15 cellular contexts compared by ENCODE assay signal in genomic region chr4:169047967-169048366, GRCh38. TPM values are rescaled to one million over a fixed set of nuclear protein-coding genes. Genes with fewer than 3 reads are reported as not detected.
A peak's percentile ranks its signal among the peaks of the same experiment; 100 is the strongest.
DNase-seq lines count a peak whose midpoint lies in the region; ATAC-seq and TF ChIP-seq lines count a peak whose summit lies in the region.
"Had no signal": no experiment of that assay in that cellular context is flagged by ENCODE, and none has a peak within 500 bp of the region (broad histone marks: within the 10 kb centered on the region; RNA-seq: fewer than 3 reads in every experiment).

No MANE protein-coding gene starts in this region.

- H3K27me3 ChIP-seq in heart right ventricle (no peaks in the 10 kb centered on the region), heart left ventricle (no peaks in the 10 kb centered on the region), neural cell (ENCODE audit: insufficient read depth, low read depth, low read length) (no peaks in the 10 kb centered on the region), skeletal muscle tissue (ENCODE audit: control insufficient read depth in 3 of 3, insufficient read depth in 3 of 3, low read length in 3 of 3) (no peaks in the 10 kb centered on the region)
- H3K27me3 ChIP-seq: BLaER1 treated with 17β-estradiol and CSF1 and Interleukin-3, amounts not matched to agents 10 nM and 100 nM had no signal

- peak overlapping the region in 4 of 5 experiments; percentile 8 to 89 (median 66) for H3K27ac Mint-ChIP-seq in brain
- H3K27ac Mint-ChIP-seq: CD4-positive, CD25-positive, alpha-beta regulatory T cell; HFFc6 had no signal

- H3K9ac ChIP-seq in neural cell (ENCODE audit: low read length) (peak overlapping the region; percentile 6), skeletal muscle tissue (ENCODE audit: low read depth in 1 of 3, low read length in 3 of 3) (no peak overlapping the region)
- H3K9ac ChIP-seq: BLaER1 treated with 17β-estradiol and CSF1 and Interleukin-3, amounts not matched to agents 10 nM and 100 nM had no signal

- no peaks in the 10 kb centered on the region for H3F3A ChIP-seq in neural cell (ENCODE audit: insufficient read depth, low read length, poor library complexity, severe bottlenecking)

- H3K4me3 Mint-ChIP-seq in brain = peak overlapping the region in 1 of 5 experiments; percentile 38
- H3K4me3 Mint-ChIP-seq: CD4-positive, CD25-positive, alpha-beta regulatory T cell; HFFc6 had no signal

- no peaks in the 10 kb centered on the region for H3K79me2 ChIP-seq in neural cell (replicated peaks; ENCODE audit: insufficient read depth, low read length)

- H2AFZ ChIP-seq in neural cell (ENCODE audit: low read depth, low read length) = no peak overlapping the region

- TF ChIP-seq RAD21 in neural cell (conservative IDR thresholded peaks at IDR 0.05) = no peak

- no peak for TF ChIP-seq EP300 in neural cell (conservative IDR thresholded peaks at IDR 0.05; ENCODE audit: poor library complexity, severe bottlenecking)

- H3K27me3 Mint-ChIP-seq in brain = peaks cover 6% of the 10 kb centered on the region
- H3K27me3 Mint-ChIP-seq: CD4-positive, CD25-positive, alpha-beta regulatory T cell had no signal

- peaks cover 78% of the 10 kb centered on the region for H3K4me1 Mint-ChIP-seq in brain
- H3K4me1 Mint-ChIP-seq: CD4-positive, CD25-positive, alpha-beta regulatory T cell had no signal

- no peaks in the 10 kb centered on the region for H3K9me2 ChIP-seq in neural cell (ENCODE audit: insufficient read depth, low read length)

- TF ChIP-seq CTCF in heart right ventricle (IDR thresholded peaks at IDR 0.05) = no peak
- no peak for TF ChIP-seq CTCF in heart left ventricle (IDR thresholded peaks at IDR 0.05)
- TF ChIP-seq CTCF in brain (conservative IDR thresholded peaks at IDR 0.05) = no peak
- TF ChIP-seq CTCF in neural cell (IDR thresholded peaks at IDR 0.05; ENCODE audit: poor library complexity, severe bottlenecking) = no peak

- no peak for TF ChIP-seq POLR2A in heart left ventricle (IDR thresholded peaks at IDR 0.05)

- no peaks in the 10 kb centered on the region for H3K9me3 ChIP-seq in heart right ventricle
- H3K9me3 ChIP-seq in heart left ventricle = no peaks in the 10 kb centered on the region
- no peaks in the 10 kb centered on the region for H3K9me3 ChIP-seq in neural cell (ENCODE audit: low read length)
- H3K9me3 ChIP-seq in skeletal muscle tissue (ENCODE audit: control insufficient read depth in 3 of 3, low read length in 3 of 3) = no peaks in the 10 kb centered on the region
- H3K9me3 ChIP-seq: BLaER1 treated with 17β-estradiol and CSF1 and Interleukin-3, amounts not matched to agents 10 nM and 100 nM had no signal

- DNase-seq in heart right ventricle = no peak
- no peak for DNase-seq in heart left ventricle
- DNase-seq in OCI-M1 (lab: John Stamatoyannopoulos, UW) = no peak
- no peak for DNase-seq in stimulated activated naive CD4-positive, alpha-beta T cell treated with Interleukin-2 at 50 U/mL for 16 hours (lab: John Stamatoyannopoulos, UW)
- DNase-seq: 8988T; CD4-positive, CD25-positive, alpha-beta regulatory T cell; DMS53; GF-D8; HCEC 1CT; HFFc6 had no signal

- 70 to 76% methylated on average over 4 of the region's 4 CpGs for WGBS in heart right ventricle, 2 donors
- 79 to 86% (median 80%) methylated on average over 4 of the region's 4 CpGs for WGBS in heart left ventricle, 4 donors

- no peaks in the 10 kb centered on the region for H3K36me3 Mint-ChIP-seq in brain
- H3K36me3 Mint-ChIP-seq: CD4-positive, CD25-positive, alpha-beta regulatory T cell had no signal

- H3K27ac ChIP-seq in heart right ventricle = peak overlapping the region in 6 of 10 donors; percentile 3 to 48 (median 23)
- peak overlapping the region in 5 of 12 donors; percentile 0 to 79 (median 20) for H3K27ac ChIP-seq in heart left ventricle
- H3K27ac ChIP-seq in neural cell (ENCODE audit: low read length) = peak overlapping the region; percentile 70
- peak overlapping the region; percentile 51 for H3K27ac ChIP-seq in skeletal muscle tissue (ENCODE audit: low read depth, low read length)
- H3K27ac ChIP-seq: BLaER1 treated with 17β-estradiol and CSF1 and Interleukin-3, amounts not matched to agents 10 nM and 100 nM had no signal

- H3K4me3 ChIP-seq in heart right ventricle (no peak overlapping the region), heart left ventricle (no peak overlapping the region), neural cell (ENCODE audit: low read length) (peak overlapping the region; percentile 32), skeletal muscle tissue (ENCODE audit: low read length in 3 of 3) (no peak overlapping the region)
- H3K4me3 ChIP-seq: BLaER1 treated with 17β-estradiol and CSF1 and Interleukin-3, amounts not matched to agents 10 nM and 100 nM had no signal

- H3K9me3 Mint-ChIP-seq in brain = peaks cover 0 to 3% (median 0%) of the 10 kb centered on the region in 5 experiments
- H3K9me3 Mint-ChIP-seq: CD4-positive, CD25-positive, alpha-beta regulatory T cell; HFFc6 had no signal

- peak overlapping the region; percentile 38 for H3K4me2 ChIP-seq in neural cell (ENCODE audit: low read length)
- H3K4me2 ChIP-seq: BLaER1 treated with 17β-estradiol and CSF1 and Interleukin-3, amounts not matched to agents 10 nM and 100 nM had no signal

- no peaks in the 10 kb centered on the region for H4K20me1 ChIP-seq in neural cell (ENCODE audit: insufficient read depth)
- H4K20me1 ChIP-seq: BLaER1 treated with 17β-estradiol and CSF1 and Interleukin-3, amounts not matched to agents 10 nM and 100 nM had no signal

- intact Hi-C loops in heart right ventricle (cut with DNase I) (loop anchor here in 1 of 10 donors (10.0 kb wide), 1 partner anchor 227 kb away; the partner anchor contains the start of gene SH3RF1), heart left ventricle (cut with DNase I) (no loop called here)

- H3K36me3 ChIP-seq in heart right ventricle (no peaks in the 10 kb centered on the region), heart left ventricle (no peaks in the 10 kb centered on the region), neural cell (ENCODE audit: insufficient read depth, low read length) (no peaks in the 10 kb centered on the region), skeletal muscle tissue (ENCODE audit: control insufficient read depth in 3 of 3, insufficient read depth in 3 of 3, low read length in 3 of 3) (no peaks in the 10 kb centered on the region)
- H3K36me3 ChIP-seq: BLaER1 treated with 17β-estradiol and CSF1 and Interleukin-3, amounts not matched to agents 10 nM and 100 nM had no signal

- peak in 2 of 8 donors; percentile 12 to 41 for ATAC-seq in heart right ventricle
- no peak for ATAC-seq in heart left ventricle
- no peak for ATAC-seq in HG02938 (IDR thresholded peaks at IDR 0.05; ENCODE audit: unreplicated experiment)

- H3K4me1 ChIP-seq in heart right ventricle (peaks cover 11 to 48% (median 34%) of the 10 kb centered on the region in 9 donors), heart left ventricle (peaks cover 13 to 44% (median 28%) of the 10 kb centered on the region in 12 donors), skeletal muscle tissue (ENCODE audit: control insufficient read depth in 3 of 3, insufficient read depth in 3 of 3, low read length in 3 of 3) (peaks cover 4 to 26% (median 10%) of the 10 kb centered on the region in 3 donors)
- H3K4me1 ChIP-seq: BLaER1 treated with 17β-estradiol and CSF1 and Interleukin-3, amounts not matched to agents 10 nM and 100 nM had no signal

TF ChIP-seq in neural cell, 6 proteins besides CTCF, POLR2A, EP300 and RAD21:
- TF ChIP-seq EZH2 (IDR thresholded peaks at IDR 0.05; ENCODE audit: borderline replicate concordance, insufficient read depth, low read length, poor library complexity, severe bottlenecking) (no peak), REST (IDR thresholded peaks at IDR 0.05; ENCODE audit: borderline replicate concordance) (no peak), MXI1 (conservative IDR thresholded peaks at IDR 0.05; ENCODE audit: poor library complexity, severe bottlenecking) (no peak)

RNA-seq across cellular contexts. Expression of gene CBR4, which starts 37.9 kb away (rescaled TPM):
- 10 to 100 TPM; 14.0 to 25.3 (median 22.4) TPM for total RNA-seq in heart right ventricle
- 10 to 100 TPM in 1 of 2 donors, 1 to 10 TPM in 1; 6.8 to 16.5 TPM for polyA plus RNA-seq in heart right ventricle
- 10 to 100 TPM; 17.2 to 26.5 (median 24.2) TPM for total RNA-seq in heart left ventricle
- polyA plus RNA-seq in heart left ventricle = 10 to 100 TPM in 1 of 2 donors, 1 to 10 TPM in 1; 8.7 to 15.2 TPM
- 3.1 TPM for polyA plus RNA-seq in brain (ENCODE audit: insufficient read depth, low read depth, low replicate concordance)
- polyA plus RNA-seq in neural cell = 28.3 and 32.2 TPM in 2 replicates
- polyA minus RNA-seq in neural cell = 43.3 and 51.5 TPM in 2 replicates
- 19.8 TPM for total RNA-seq in skeletal muscle tissue
